Comparison of ENCODE assay signal across 1 cellular context in genomic region chr10:514137-514671, GRCh38.
TF ChIP-seq lines count a peak whose summit lies in the region.

No MANE protein-coding gene starts in this region.

TF ChIP-seq in WTC11, 78 proteins besides CTCF, POLR2A, EP300 and RAD21 (continued from another document):
- TF ChIP-seq AR (CRISPR knock-in tag; IDR thresholded peaks at IDR 0.05) = no peak
- no peak for TF ChIP-seq NR1H2 (CRISPR knock-in tag; IDR thresholded peaks at IDR 0.05)
